ENCODE assay signal across 8 cellular contexts in genomic region chr1:69567847-69568434, GRCh38. TPM values are rescaled to one million over a fixed set of nuclear protein-coding genes. Genes with fewer than 3 reads are reported as not detected.
A peak's percentile ranks its signal among the peaks of the same experiment; 100 is the strongest.
DNase-seq lines count a peak whose midpoint lies in the region; ATAC-seq lines count a peak whose summit lies in the region.

TSS of gene LRRC7 (plus strand) at chr1:69567922. CDS start at chr1:69568640, 718 bp downstream.

- ATAC-seq in activated CD8-positive, alpha-beta memory T cell treated with anti-CD3 and anti-CD28 coated beads, Interleukin-2, amount 10 ng/mL, durations not matched to agents 7 days and 5 days, result no peak
- ATAC-seq in left ventricle myocardium superior (peak; percentile 72), HG03460 (IDR thresholded peaks at IDR 0.05; ENCODE audit: unreplicated experiment) (no peak)

- DNase-seq in activated CD8-positive, alpha-beta memory T cell treated with anti-CD3 and anti-CD28 coated beads, Interleukin-2, amount 10 ng/mL, durations not matched to agents 7 days and 5 days, result no peak
- no peak for DNase-seq in activated CD8-positive, alpha-beta memory T cell treated with anti-CD3 and anti-CD28 coated beads for 24 hours
- peak; percentile 8 for DNase-seq in NCI-H1694 (lab: John Stamatoyannopoulos, UW)
- DNase-seq in amygdala (lab: John Stamatoyannopoulos, UW), result peak in 39 of 56 donors; percentile 25 to 79 (median 52)
- DNase-seq in left ventricle myocardium superior, result peak; percentile 36
- peak; percentile 76 for DNase-seq in posterior vena cava (ENCODE audit: low spot score)
- no peak for DNase-seq in stimulated activated naive CD4-positive, alpha-beta T cell (lab: John Stamatoyannopoulos, UW)

- H3K4me1 Mint-ChIP-seq in activated CD8-positive, alpha-beta memory T cell treated with anti-CD3 and anti-CD28 coated beads, Interleukin-2, amount 10 ng/mL, durations not matched to agents 7 days and 5 days, result peaks cover 6% of the 10 kb centered on the region

- intact Hi-C loops in left ventricle myocardium superior (cut with micrococcal nuclease), result no loop called here
- intact Hi-C loops in posterior vena cava (cut with DNase I), result loop anchor here in 1 of 2 donors (10.0 kb wide), 1 partner anchor 157 kb away; no protein-coding TSS in a partner anchor

- peaks cover 43% of the 10 kb centered on the region for H3K27me3 Mint-ChIP-seq in activated CD8-positive, alpha-beta memory T cell treated with anti-CD3 and anti-CD28 coated beads, Interleukin-2, amount 10 ng/mL, durations not matched to agents 7 days and 5 days

- peak within 1 kb of the TSS; percentile 1 for H3K27ac Mint-ChIP-seq in activated CD8-positive, alpha-beta memory T cell treated with anti-CD3 and anti-CD28 coated beads, Interleukin-2, amount 10 ng/mL, durations not matched to agents 7 days and 5 days

- H3K36me3 Mint-ChIP-seq in activated CD8-positive, alpha-beta memory T cell treated with anti-CD3 and anti-CD28 coated beads, Interleukin-2, amount 10 ng/mL, durations not matched to agents 7 days and 5 days, result peaks cover 5% of the 10 kb centered on the region

- peak within 1 kb of the TSS; percentile 0 for H3K4me3 Mint-ChIP-seq in activated CD8-positive, alpha-beta memory T cell treated with anti-CD3 and anti-CD28 coated beads, Interleukin-2, amount 10 ng/mL, durations not matched to agents 7 days and 5 days

- peaks cover 3% of the 10 kb centered on the region for H3K9me3 Mint-ChIP-seq in activated CD8-positive, alpha-beta memory T cell treated with anti-CD3 and anti-CD28 coated beads, Interleukin-2, amount 10 ng/mL, durations not matched to agents 7 days and 5 days (ENCODE audit: low read depth)

- CTCF ChIA-PET in activated CD8-positive, alpha-beta memory T cell treated with anti-CD3 and anti-CD28 coated beads, Interleukin-2, amount 10 ng/mL, durations not matched to agents 7 days and 5 days (lab: Charles Lee), result no interaction called here

RNA-seq across cellular contexts. Expression of gene LRRC7, which starts in this region (rescaled TPM):
- total RNA-seq in activated CD8-positive, alpha-beta memory T cell treated with anti-CD3 and anti-CD28 coated beads, Interleukin-2, amount 10 ng/mL, durations not matched to agents 7 days and 5 days, result not detected
- total RNA-seq in left ventricle myocardium superior (3.0 TPM), posterior vena cava (1 to 10 TPM; 4.2 to 9.5 TPM)

Comparison
In these comparisons a context has a peak if more than half of its experiments do, and no peak if none do; other contexts are left out.
1. DNase-seq: peak in NCI-H1694 (single experiment), amygdala (39 of 56), left ventricle myocardium superior (single experiment) and posterior vena cava (single experiment); none in activated CD8-positive, alpha-beta memory T cell treated with anti-CD3 and anti-CD28 coated beads, Interleukin-2, amount 10 ng/mL, durations not matched to agents 7 days and 5 days (single experiment), activated CD8-positive, alpha-beta memory T cell treated with anti-CD3 and anti-CD28 coated beads for 24 hours (single experiment) and stimulated activated naive CD4-positive, alpha-beta T cell (0 of 6).